Comparison of ENCODE assay signal across 10 cellular contexts in genomic region chrX:46938589-46938988, GRCh38.
"Had no signal": no experiment of that assay in that cellular context is flagged by ENCODE, and none has a peak within 500 bp of the region (broad histone marks: within the 10 kb centered on the region; RNA-seq: fewer than 3 reads in every experiment).

No MANE protein-coding gene starts in this region.

- H3K27ac Mint-ChIP-seq: HFFc6 had no signal

- H3K27ac ChIP-seq: GM23248, KMS-11 had no signal

- H3K4me1 ChIP-seq: HAP-1 had no signal

- H3K4me2 ChIP-seq: KMS-11 had no signal

- H3K9ac ChIP-seq: GM23248, KMS-11 had no signal

- H2AFZ ChIP-seq: GM23248 had no signal

- H3K9me3 ChIP-seq: HAP-1 had no signal

- H3K36me3 ChIP-seq: HAP-1 had no signal

- ATAC-seq: HCT116 had no signal

- DNase-seq: GM23248, GOT3, H7, HFFc6, IMR-90, KBM-7 had no signal

- H3K4me3 ChIP-seq: GM23248, HAP-1 had no signal

- H3K4me3 Mint-ChIP-seq: HFFc6 had no signal

- H3K9me3 Mint-ChIP-seq: HFFc6 had no signal

- FAIRE-seq: HTR-8/SVneo had no signal
